ENCODE assay signal across 9 cellular contexts in genomic region chr16:4290236-4290830, GRCh38. TPM values are rescaled to one million over a fixed set of nuclear protein-coding genes. Genes with fewer than 3 reads are reported as not detected.
DNase-seq lines count a peak whose midpoint lies in the region; ATAC-seq and TF ChIP-seq lines count a peak whose summit lies in the region.
"Had no signal": no experiment of that assay in that cellular context is flagged by ENCODE, and none has a peak within 500 bp of the region (broad histone marks: within the 10 kb centered on the region; RNA-seq: fewer than 3 reads in every experiment).

No MANE protein-coding gene starts in this region.

- ATAC-seq in stimulated activated memory B cell treated with anti-CD40 and anti-IgM and Interleukin-4, amounts not matched to agents 10 μg/mL and 1 μg/mL and 100 μg/mL, for 72 hours = no peak
- no peak for ATAC-seq in heart right ventricle

- WGBS in heart right ventricle, 2 donors = 85 to 90% methylated on average over 8 of the region's 8 CpGs

- H3K36me3 ChIP-seq in PC-9 (ENCODE audit: low read depth) = no peaks in the 10 kb centered on the region
- no peaks in the 10 kb centered on the region for H3K36me3 ChIP-seq in skeletal muscle tissue (ENCODE audit: control insufficient read depth in 3 of 3, insufficient read depth in 3 of 3, low read length in 3 of 3)
- H3K36me3 ChIP-seq in heart right ventricle = no peaks in the 10 kb centered on the region

- no peaks in the 10 kb centered on the region for H3K9me3 ChIP-seq in PC-9 (ENCODE audit: insufficient read depth, low read depth)
- H3K9me3 ChIP-seq in skeletal muscle tissue (ENCODE audit: control insufficient read depth in 3 of 3, low read length in 3 of 3) = no peaks in the 10 kb centered on the region
- no peaks in the 10 kb centered on the region for H3K9me3 ChIP-seq in heart right ventricle

- peaks cover 24% of the 10 kb centered on the region for H3K4me1 Mint-ChIP-seq in stimulated activated memory B cell treated with anti-CD40 and anti-IgM and Interleukin-4, amounts not matched to agents 10 μg/mL and 1 μg/mL and 100 μg/mL, for 72 hours

- CTCF ChIA-PET in PC-9 (lab: Charles Lee) = interaction anchor here (0.6 to 2.0 kb wide), 14 partner anchors 10 to 326 kb away, joined by 3 to 18 read pairs (median 5); no protein-coding TSS in a partner anchor

- H3K4me1 ChIP-seq in PC-9 (replicated peaks; ENCODE audit: insufficient read depth) (peaks cover 60% of the 10 kb centered on the region), skeletal muscle tissue (ENCODE audit: control insufficient read depth in 3 of 3, insufficient read depth in 3 of 3, low read length in 3 of 3) (peaks cover 32 to 44% (median 37%) of the 10 kb centered on the region in 3 donors), heart right ventricle (peaks cover 8 to 45% (median 39%) of the 10 kb centered on the region in 9 donors)

- H3K9me2 ChIP-seq in PC-9 (ENCODE audit: insufficient read depth) = no peaks in the 10 kb centered on the region

- no peak overlapping the region for H3K27ac Mint-ChIP-seq in stimulated activated memory B cell treated with anti-CD40 and anti-IgM and Interleukin-4, amounts not matched to agents 10 μg/mL and 1 μg/mL and 100 μg/mL, for 72 hours

- peak overlapping the region in 2 of 3 donors; percentile 27 to 50 for H3K9ac ChIP-seq in skeletal muscle tissue (ENCODE audit: low read depth in 1 of 3, low read length in 3 of 3)

- POLR2A ChIA-PET in PC-9 (lab: Charles Lee; ENCODE audit: unreplicated experiment) = interaction anchor here (0.5 to 0.8 kb wide), 10 partner anchors 22 to 1771 kb away, joined by 3 to 15 read pairs (median 7); partner anchors contain the start of gene CREBBP

- H3K36me3 Mint-ChIP-seq in stimulated activated memory B cell treated with anti-CD40 and anti-IgM and Interleukin-4, amounts not matched to agents 10 μg/mL and 1 μg/mL and 100 μg/mL, for 72 hours = no peaks in the 10 kb centered on the region

- no peaks in the 10 kb centered on the region for H4K20me1 ChIP-seq in PC-9 (ENCODE audit: insufficient read depth)

- TF ChIP-seq CTCF in PC-9 (conservative IDR thresholded peaks at IDR 0.05) (peak; percentile 57), heart right ventricle (IDR thresholded peaks at IDR 0.05) (no peak)

- DNase-seq in H4 (ENCODE audit: low spot score) (peak; percentile 91), PC-9 (peak; percentile 88 to 96), fibroblast of gingiva (ENCODE audit: low read depth) (peak; percentile 82), putamen (ENCODE audit: low spot score) (no peak), heart right ventricle (no peak)
- DNase-seq: activated naive CD4-positive, alpha-beta T cell treated with Interleukin-2 at 50 U/mL for 16 hours; stimulated activated CD4-positive, alpha-beta T cell treated with anti-CD3 and anti-CD28 coated beads, Interleukin-2, amount 100 ng/mL, for 24 hours had no signal

- no TSS peak for BruUV-seq in PC-9 (replicated peaks; lab: Mats Ljungman, UMichigan)

- intact Hi-C loops in PC-9 (cut with micrococcal nuclease; ENCODE audit: unreplicated experiment) = loop anchor here (1.0 to 10.0 kb wide), 5 partner anchors 9 to 654 kb away; partner anchors contain the start of gene TFAP4
- intact Hi-C loops in heart right ventricle (cut with DNase I) = loop anchor here in 3 of 10 donors (10.0 kb wide), 1 partner anchor 114 kb away; no protein-coding TSS in a partner anchor

- H3K27me3 ChIP-seq in PC-9 (ENCODE audit: insufficient read depth, low read depth) (no peaks in the 10 kb centered on the region), skeletal muscle tissue (ENCODE audit: control insufficient read depth in 3 of 3, insufficient read depth in 3 of 3, low read length in 3 of 3) (no peaks in the 10 kb centered on the region), heart right ventricle (no peaks in the 10 kb centered on the region)

- no peaks in the 10 kb centered on the region for H3K79me2 ChIP-seq in PC-9 (ENCODE audit: low read depth)

- no peak overlapping the region for H2AFZ ChIP-seq in PC-9

- no peaks in the 10 kb centered on the region for H3K9me3 Mint-ChIP-seq in stimulated activated memory B cell treated with anti-CD40 and anti-IgM and Interleukin-4, amounts not matched to agents 10 μg/mL and 1 μg/mL and 100 μg/mL, for 72 hours

- no peak overlapping the region for H3K4me3 Mint-ChIP-seq in stimulated activated memory B cell treated with anti-CD40 and anti-IgM and Interleukin-4, amounts not matched to agents 10 μg/mL and 1 μg/mL and 100 μg/mL, for 72 hours

- H3K4me3 ChIP-seq in PC-9 (no peak overlapping the region), skeletal muscle tissue (ENCODE audit: low read length in 3 of 3) (no peak overlapping the region), heart right ventricle (no peak overlapping the region)

- H3K27ac ChIP-seq in PC-9 = peak overlapping the region; percentile 56
- H3K27ac ChIP-seq in skeletal muscle tissue (ENCODE audit: low read depth, low read length) = peak overlapping the region; percentile 68
- H3K27ac ChIP-seq in heart right ventricle = no peak overlapping the region

- H3F3A ChIP-seq in PC-9 (ENCODE audit: insufficient read depth, low read depth) = peaks cover 32% of the 10 kb centered on the region

- H3K27me3 Mint-ChIP-seq in stimulated activated memory B cell treated with anti-CD40 and anti-IgM and Interleukin-4, amounts not matched to agents 10 μg/mL and 1 μg/mL and 100 μg/mL, for 72 hours = peaks cover 67% of the 10 kb centered on the region

- H3K4me2 ChIP-seq in PC-9 = peak overlapping the region; percentile 61

RNA-seq across cellular contexts. Expression of gene TFAP4, which starts 17.5 kb away (rescaled TPM):
- total RNA-seq in H4 (2014; rRNA removed; shearing (Covaris generic)) = 7.3 and 8.8 TPM in 2 replicates
- total RNA-seq in PC-9 (2021) = 25.0 and 34.8 TPM in 2 replicates
- 5.2 TPM for total RNA-seq in skeletal muscle tissue
- 1 to 10 TPM; 1.8 to 6.6 (median 3.1) TPM for total RNA-seq in heart right ventricle
- polyA plus RNA-seq in heart right ventricle = 1 to 10 TPM; 2.0 to 4.6 TPM

RNA-seq across cellular contexts. Expression of gene GLIS2, which starts 25.5 kb away (rescaled TPM):
- total RNA-seq in H4 (2014; rRNA removed; shearing (Covaris generic)) = 0.29 and 0.45 TPM in 2 replicates
- 44.2 and 48.3 TPM in 2 replicates for total RNA-seq in PC-9 (2021)
- 4.2 TPM for total RNA-seq in skeletal muscle tissue
- total RNA-seq in heart right ventricle = 10 to 100 TPM in 8 of 10 donors, 1 to 10 TPM in 2; 9.0 to 16.9 (median 14.9) TPM
- polyA plus RNA-seq in heart right ventricle = 10 to 100 TPM in 1 of 2 donors, 1 to 10 TPM in 1; 6.9 to 13.1 TPM

RNA-seq across cellular contexts. Expression of gene SRL, which starts 48.5 kb away (rescaled TPM):
- not detected in 2 replicates for total RNA-seq in H4 (2014; rRNA removed; shearing (Covaris generic))
- not detected in 2 replicates for total RNA-seq in PC-9 (2021)
- total RNA-seq in skeletal muscle tissue = 230 TPM
- 100 to 1,000 TPM; 443 to 587 (median 486) TPM for total RNA-seq in heart right ventricle
- polyA plus RNA-seq in heart right ventricle = 100 to 1,000 TPM; 161 to 224 TPM

Comparison
In these comparisons a context has a peak if more than half of its experiments do, and no peak if none do; other contexts are left out.
1. DNase-seq: peak in H4 (single experiment), PC-9 (2 of 2) and fibroblast of gingiva (single experiment); none in putamen (single experiment) and heart right ventricle (0 of 2).
2. H3K27ac ChIP-seq: peak in PC-9 (single experiment) and skeletal muscle tissue (single experiment); none in heart right ventricle (0 of 10).
3. RNA of gene SRL, which starts 48.5 kb away (total RNA-seq): 443 to 587 TPM in heart right ventricle and 230 TPM in skeletal muscle tissue (single experiment); not detected in PC-9 and not detected in H4; every median in the first group is over 100 times any median in the second.